Comparison of ENCODE assay signal across 1 cellular context in genomic region chr6:151044465-151045441, GRCh38.
TF ChIP-seq lines count a peak whose summit lies in the region.

No MANE protein-coding gene starts in this region.

TF ChIP-seq in HepG2, 621 proteins besides CTCF, POLR2A, EP300 and RAD21 (continued from another document and continues in another):
- TF ChIP-seq, protein P1, sequence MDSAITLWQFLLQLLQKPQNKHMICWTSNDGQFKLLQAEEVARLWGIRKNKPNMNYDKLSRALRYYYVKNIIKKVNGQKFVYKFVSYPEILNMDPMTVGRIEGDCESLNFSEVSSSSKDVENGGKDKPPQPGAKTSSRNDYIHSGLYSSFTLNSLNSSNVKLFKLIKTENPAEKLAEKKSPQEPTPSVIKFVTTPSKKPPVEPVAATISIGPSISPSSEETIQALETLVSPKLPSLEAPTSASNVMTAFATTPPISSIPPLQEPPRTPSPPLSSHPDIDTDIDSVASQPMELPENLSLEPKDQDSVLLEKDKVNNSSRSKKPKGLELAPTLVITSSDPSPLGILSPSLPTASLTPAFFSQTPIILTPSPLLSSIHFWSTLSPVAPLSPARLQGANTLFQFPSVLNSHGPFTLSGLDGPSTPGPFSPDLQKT (CRISPR knock-in tag; IDR thresholded peaks at IDR 0.05; ENCODE audit: borderline replicate concordance) = no peak
- TF ChIP-seq, protein P2, sequence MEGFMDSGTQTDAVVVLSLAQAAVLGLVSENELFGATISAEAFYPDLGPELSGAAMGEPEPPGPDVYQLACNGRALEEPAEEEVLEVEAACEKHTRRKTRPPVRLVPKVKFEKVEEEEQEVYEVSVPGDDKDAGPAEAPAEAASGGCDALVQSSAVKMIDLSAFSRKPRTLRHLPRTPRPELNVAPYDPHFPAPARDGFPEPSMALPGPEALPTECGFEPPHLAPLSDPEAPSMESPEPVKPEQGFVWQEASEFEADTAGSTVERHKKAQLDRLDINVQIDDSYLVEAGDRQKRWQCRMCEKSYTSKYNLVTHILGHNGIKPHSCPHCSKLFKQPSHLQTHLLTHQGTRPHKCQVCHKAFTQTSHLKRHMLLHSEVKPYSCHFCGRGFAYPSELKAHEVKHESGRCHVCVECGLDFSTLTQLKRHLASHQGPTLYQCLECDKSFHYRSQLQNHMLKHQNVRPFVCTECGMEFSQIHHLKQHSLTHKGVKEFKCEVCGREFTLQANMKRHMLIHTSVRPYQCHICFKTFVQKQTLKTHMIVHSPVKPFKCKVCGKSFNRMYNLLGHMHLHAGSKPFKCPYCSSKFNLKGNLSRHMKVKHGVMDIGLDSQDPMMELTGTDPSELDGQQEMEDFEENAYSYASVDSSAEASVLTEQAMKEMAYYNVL (CRISPR knock-in tag; IDR thresholded peaks at IDR 0.05; ENCODE audit: borderline replicate concordance) = 0 out of 2 replicates have a peak, but pooled peaks have one; percentile 24
- TF ChIP-seq CREB1 (IDR thresholded peaks at IDR 0.05) = 0 out of 2 replicates have a peak, but pooled peaks have one; percentile 43
- peak; percentile 86 for TF ChIP-seq CREB1 (CRISPR knock-in tag; IDR thresholded peaks at IDR 0.05)
- TF ChIP-seq, protein P3, sequence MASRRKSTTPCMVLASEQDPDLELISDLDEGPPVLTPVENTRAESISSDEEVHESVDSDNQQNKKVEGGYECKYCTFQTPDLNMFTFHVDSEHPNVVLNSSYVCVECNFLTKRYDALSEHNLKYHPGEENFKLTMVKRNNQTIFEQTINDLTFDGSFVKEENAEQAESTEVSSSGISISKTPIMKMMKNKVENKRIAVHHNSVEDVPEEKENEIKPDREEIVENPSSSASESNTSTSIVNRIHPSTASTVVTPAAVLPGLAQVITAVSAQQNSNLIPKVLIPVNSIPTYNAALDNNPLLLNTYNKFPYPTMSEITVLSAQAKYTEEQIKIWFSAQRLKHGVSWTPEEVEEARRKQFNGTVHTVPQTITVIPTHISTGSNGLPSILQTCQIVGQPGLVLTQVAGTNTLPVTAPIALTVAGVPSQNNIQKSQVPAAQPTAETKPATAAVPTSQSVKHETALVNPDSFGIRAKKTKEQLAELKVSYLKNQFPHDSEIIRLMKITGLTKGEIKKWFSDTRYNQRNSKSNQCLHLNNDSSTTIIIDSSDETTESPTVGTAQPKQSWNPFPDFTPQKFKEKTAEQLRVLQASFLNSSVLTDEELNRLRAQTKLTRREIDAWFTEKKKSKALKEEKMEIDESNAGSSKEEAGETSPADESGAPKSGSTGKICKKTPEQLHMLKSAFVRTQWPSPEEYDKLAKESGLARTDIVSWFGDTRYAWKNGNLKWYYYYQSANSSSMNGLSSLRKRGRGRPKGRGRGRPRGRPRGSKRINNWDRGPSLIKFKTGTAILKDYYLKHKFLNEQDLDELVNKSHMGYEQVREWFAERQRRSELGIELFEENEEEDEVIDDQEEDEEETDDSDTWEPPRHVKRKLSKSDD (CRISPR knock-in tag; IDR thresholded peaks at IDR 0.05; ENCODE audit: low read depth) = peak; percentile 82
- TF ChIP-seq, protein P4, sequence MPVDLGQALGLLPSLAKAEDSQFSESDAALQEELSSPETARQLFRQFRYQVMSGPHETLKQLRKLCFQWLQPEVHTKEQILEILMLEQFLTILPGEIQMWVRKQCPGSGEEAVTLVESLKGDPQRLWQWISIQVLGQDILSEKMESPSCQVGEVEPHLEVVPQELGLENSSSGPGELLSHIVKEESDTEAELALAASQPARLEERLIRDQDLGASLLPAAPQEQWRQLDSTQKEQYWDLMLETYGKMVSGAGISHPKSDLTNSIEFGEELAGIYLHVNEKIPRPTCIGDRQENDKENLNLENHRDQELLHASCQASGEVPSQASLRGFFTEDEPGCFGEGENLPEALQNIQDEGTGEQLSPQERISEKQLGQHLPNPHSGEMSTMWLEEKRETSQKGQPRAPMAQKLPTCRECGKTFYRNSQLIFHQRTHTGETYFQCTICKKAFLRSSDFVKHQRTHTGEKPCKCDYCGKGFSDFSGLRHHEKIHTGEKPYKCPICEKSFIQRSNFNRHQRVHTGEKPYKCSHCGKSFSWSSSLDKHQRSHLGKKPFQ (CRISPR knock-in tag; IDR thresholded peaks at IDR 0.05; ENCODE audit: insufficient replicate concordance) = peak; percentile 43
- TF ChIP-seq, protein P5, sequence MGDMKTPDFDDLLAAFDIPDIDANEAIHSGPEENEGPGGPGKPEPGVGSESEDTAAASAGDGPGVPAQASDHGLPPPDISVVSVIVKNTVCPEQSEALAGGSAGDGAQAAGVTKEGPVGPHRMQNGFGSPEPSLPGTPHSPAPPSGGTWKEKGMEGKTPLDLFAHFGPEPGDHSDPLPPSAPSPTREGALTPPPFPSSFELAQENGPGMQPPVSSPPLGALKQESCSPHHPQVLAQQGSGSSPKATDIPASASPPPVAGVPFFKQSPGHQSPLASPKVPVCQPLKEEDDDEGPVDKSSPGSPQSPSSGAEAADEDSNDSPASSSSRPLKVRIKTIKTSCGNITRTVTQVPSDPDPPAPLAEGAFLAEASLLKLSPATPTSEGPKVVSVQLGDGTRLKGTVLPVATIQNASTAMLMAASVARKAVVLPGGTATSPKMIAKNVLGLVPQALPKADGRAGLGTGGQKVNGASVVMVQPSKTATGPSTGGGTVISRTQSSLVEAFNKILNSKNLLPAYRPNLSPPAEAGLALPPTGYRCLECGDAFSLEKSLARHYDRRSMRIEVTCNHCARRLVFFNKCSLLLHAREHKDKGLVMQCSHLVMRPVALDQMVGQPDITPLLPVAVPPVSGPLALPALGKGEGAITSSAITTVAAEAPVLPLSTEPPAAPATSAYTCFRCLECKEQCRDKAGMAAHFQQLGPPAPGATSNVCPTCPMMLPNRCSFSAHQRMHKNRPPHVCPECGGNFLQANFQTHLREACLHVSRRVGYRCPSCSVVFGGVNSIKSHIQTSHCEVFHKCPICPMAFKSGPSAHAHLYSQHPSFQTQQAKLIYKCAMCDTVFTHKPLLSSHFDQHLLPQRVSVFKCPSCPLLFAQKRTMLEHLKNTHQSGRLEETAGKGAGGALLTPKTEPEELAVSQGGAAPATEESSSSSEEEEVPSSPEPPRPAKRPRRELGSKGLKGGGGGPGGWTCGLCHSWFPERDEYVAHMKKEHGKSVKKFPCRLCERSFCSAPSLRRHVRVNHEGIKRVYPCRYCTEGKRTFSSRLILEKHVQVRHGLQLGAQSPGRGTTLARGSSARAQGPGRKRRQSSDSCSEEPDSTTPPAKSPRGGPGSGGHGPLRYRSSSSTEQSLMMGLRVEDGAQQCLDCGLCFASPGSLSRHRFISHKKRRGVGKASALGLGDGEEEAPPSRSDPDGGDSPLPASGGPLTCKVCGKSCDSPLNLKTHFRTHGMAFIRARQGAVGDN (CRISPR knock-in tag; IDR thresholded peaks at IDR 0.05) = peak; percentile 97
- 0 out of 2 replicates have a peak, but pooled peaks have one; percentile 57 for TF ChIP-seq BRD4 (CRISPR knock-in tag; IDR thresholded peaks at IDR 0.05)
- peak; percentile 53; the same call in 1 of the 2 replicates for TF ChIP-seq ZBTB20 (CRISPR knock-in tag; IDR thresholded peaks at IDR 0.05; ENCODE audit: borderline replicate concordance, low read depth)
- TF ChIP-seq MBD4 (IDR thresholded peaks at IDR 0.05; ENCODE audit: borderline replicate concordance, low read length) = no peak
- 0 out of 2 replicates have a peak, but pooled peaks have one; percentile 64 for TF ChIP-seq ZNF441 (CRISPR knock-in tag; IDR thresholded peaks at IDR 0.05; ENCODE audit: borderline replicate concordance)
- peak; percentile 90 for TF ChIP-seq HNF1B (CRISPR knock-in tag; IDR thresholded peaks at IDR 0.05)
- TF ChIP-seq ZNF501 (CRISPR knock-in tag; IDR thresholded peaks at IDR 0.05) = peak; percentile 77; the same call in 1 of the 2 replicates
- TF ChIP-seq DPF2 (CRISPR knock-in tag; IDR thresholded peaks at IDR 0.05; ENCODE audit: borderline replicate concordance, low read depth) = peak; percentile 33; the same call in 1 of the 2 replicates
- TF ChIP-seq GATA4 (IDR thresholded peaks at IDR 0.05; ENCODE audit: borderline replicate concordance, low read depth) = peak; percentile 28; the same call in 1 of the 2 replicates
- peak; percentile 91 for TF ChIP-seq RXRB (CRISPR knock-in tag; IDR thresholded peaks at IDR 0.05; ENCODE audit: borderline replicate concordance)
- peak; percentile 93 for TF ChIP-seq RARA (CRISPR knock-in tag; IDR thresholded peaks at IDR 0.05)
- TF ChIP-seq ZNF781 (CRISPR knock-in tag; IDR thresholded peaks at IDR 0.05; ENCODE audit: borderline replicate concordance, not compliant biosample characterization) = no peak
- TF ChIP-seq KAT2B (IDR thresholded peaks at IDR 0.05; ENCODE audit: borderline replicate concordance, low read depth, low read length) = no peak
- no peak for TF ChIP-seq FOXA1 (IDR thresholded peaks at IDR 0.05)
- TF ChIP-seq FOXA1 (CRISPR knock-in tag; IDR thresholded peaks at IDR 0.05) = no peak
- peak; percentile 80 for TF ChIP-seq HNF4A (CRISPR knock-in tag; IDR thresholded peaks at IDR 0.05)
- TF ChIP-seq EHMT2 (IDR thresholded peaks at IDR 0.05; ENCODE audit: borderline replicate concordance, low read depth, low read length) = no peak
- no peak for TF ChIP-seq SP140L (CRISPR knock-in tag; IDR thresholded peaks at IDR 0.05; ENCODE audit: borderline replicate concordance)
- TF ChIP-seq HES4 (CRISPR knock-in tag; IDR thresholded peaks at IDR 0.05; ENCODE audit: borderline replicate concordance) = no peak
- TF ChIP-seq, protein P6, sequence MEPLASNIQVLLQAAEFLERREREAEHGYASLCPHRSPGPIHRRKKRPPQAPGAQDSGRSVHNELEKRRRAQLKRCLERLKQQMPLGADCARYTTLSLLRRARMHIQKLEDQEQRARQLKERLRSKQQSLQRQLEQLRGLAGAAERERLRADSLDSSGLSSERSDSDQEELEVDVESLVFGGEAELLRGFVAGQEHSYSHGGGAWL (CRISPR knock-in tag; IDR thresholded peaks at IDR 0.05) = no peak
- TF ChIP-seq NFATC3 (CRISPR knock-in tag; IDR thresholded peaks at IDR 0.05) = no peak
- no peak for TF ChIP-seq GTF3A (CRISPR knock-in tag; conservative IDR thresholded peaks at IDR 0.05)
- TF ChIP-seq TBX2 (CRISPR knock-in tag; IDR thresholded peaks at IDR 0.05; ENCODE audit: borderline replicate concordance) = peak; percentile 75
- peak; percentile 80; the same call in 1 of the 2 replicates for TF ChIP-seq ZNF33A (CRISPR knock-in tag; IDR thresholded peaks at IDR 0.05; ENCODE audit: borderline replicate concordance)
- peak; percentile 73 for TF ChIP-seq GATAD2A (CRISPR knock-in tag; IDR thresholded peaks at IDR 0.05)
- no peak for TF ChIP-seq ZNF276 (CRISPR knock-in tag; IDR thresholded peaks at IDR 0.05; ENCODE audit: low read depth)
- peak; percentile 57; the same call in 1 of the 2 replicates for TF ChIP-seq ZFY (CRISPR knock-in tag; IDR thresholded peaks at IDR 0.05)
- TF ChIP-seq SIX1 (CRISPR knock-in tag; IDR thresholded peaks at IDR 0.05; ENCODE audit: borderline replicate concordance) = peak; percentile 62; the same call in 1 of the 2 replicates
- peak; percentile 79 for TF ChIP-seq SALL1 (CRISPR knock-in tag; IDR thresholded peaks at IDR 0.05)
- TF ChIP-seq NR2C2 (CRISPR knock-in tag; IDR thresholded peaks at IDR 0.05; ENCODE audit: borderline replicate concordance) = peak; percentile 81
- TF ChIP-seq, protein P7, sequence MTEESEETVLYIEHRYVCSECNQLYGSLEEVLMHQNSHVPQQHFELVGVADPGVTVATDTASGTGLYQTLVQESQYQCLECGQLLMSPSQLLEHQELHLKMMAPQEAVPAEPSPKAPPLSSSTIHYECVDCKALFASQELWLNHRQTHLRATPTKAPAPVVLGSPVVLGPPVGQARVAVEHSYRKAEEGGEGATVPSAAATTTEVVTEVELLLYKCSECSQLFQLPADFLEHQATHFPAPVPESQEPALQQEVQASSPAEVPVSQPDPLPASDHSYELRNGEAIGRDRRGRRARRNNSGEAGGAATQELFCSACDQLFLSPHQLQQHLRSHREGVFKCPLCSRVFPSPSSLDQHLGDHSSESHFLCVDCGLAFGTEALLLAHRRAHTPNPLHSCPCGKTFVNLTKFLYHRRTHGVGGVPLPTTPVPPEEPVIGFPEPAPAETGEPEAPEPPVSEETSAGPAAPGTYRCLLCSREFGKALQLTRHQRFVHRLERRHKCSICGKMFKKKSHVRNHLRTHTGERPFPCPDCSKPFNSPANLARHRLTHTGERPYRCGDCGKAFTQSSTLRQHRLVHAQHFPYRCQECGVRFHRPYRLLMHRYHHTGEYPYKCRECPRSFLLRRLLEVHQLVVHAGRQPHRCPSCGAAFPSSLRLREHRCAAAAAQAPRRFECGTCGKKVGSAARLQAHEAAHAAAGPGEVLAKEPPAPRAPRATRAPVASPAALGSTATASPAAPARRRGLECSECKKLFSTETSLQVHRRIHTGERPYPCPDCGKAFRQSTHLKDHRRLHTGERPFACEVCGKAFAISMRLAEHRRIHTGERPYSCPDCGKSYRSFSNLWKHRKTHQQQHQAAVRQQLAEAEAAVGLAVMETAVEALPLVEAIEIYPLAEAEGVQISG (CRISPR knock-in tag; IDR thresholded peaks at IDR 0.05) = peak; percentile 20; the same call in 1 of the 2 replicates
- no peak for TF ChIP-seq SNAI1 (CRISPR knock-in tag; IDR thresholded peaks at IDR 0.05; ENCODE audit: borderline replicate concordance)
- no peak for TF ChIP-seq ZNF136 (CRISPR knock-in tag; IDR thresholded peaks at IDR 0.05; ENCODE audit: low read depth)
- peak; percentile 53 for TF ChIP-seq ZEB1 (IDR thresholded peaks at IDR 0.05; ENCODE audit: insufficient replicate concordance, low read depth)
- TF ChIP-seq SP5 (CRISPR knock-in tag; IDR thresholded peaks at IDR 0.05; ENCODE audit: borderline replicate concordance, low read depth) = 0 out of 2 replicates have a peak, but pooled peaks have one; percentile 32
- peak; percentile 52; the same call in 1 of the 2 replicates for TF ChIP-seq KDM5B (CRISPR knock-in tag; IDR thresholded peaks at IDR 0.05; ENCODE audit: borderline replicate concordance)
